In the genomic region with DNA sequence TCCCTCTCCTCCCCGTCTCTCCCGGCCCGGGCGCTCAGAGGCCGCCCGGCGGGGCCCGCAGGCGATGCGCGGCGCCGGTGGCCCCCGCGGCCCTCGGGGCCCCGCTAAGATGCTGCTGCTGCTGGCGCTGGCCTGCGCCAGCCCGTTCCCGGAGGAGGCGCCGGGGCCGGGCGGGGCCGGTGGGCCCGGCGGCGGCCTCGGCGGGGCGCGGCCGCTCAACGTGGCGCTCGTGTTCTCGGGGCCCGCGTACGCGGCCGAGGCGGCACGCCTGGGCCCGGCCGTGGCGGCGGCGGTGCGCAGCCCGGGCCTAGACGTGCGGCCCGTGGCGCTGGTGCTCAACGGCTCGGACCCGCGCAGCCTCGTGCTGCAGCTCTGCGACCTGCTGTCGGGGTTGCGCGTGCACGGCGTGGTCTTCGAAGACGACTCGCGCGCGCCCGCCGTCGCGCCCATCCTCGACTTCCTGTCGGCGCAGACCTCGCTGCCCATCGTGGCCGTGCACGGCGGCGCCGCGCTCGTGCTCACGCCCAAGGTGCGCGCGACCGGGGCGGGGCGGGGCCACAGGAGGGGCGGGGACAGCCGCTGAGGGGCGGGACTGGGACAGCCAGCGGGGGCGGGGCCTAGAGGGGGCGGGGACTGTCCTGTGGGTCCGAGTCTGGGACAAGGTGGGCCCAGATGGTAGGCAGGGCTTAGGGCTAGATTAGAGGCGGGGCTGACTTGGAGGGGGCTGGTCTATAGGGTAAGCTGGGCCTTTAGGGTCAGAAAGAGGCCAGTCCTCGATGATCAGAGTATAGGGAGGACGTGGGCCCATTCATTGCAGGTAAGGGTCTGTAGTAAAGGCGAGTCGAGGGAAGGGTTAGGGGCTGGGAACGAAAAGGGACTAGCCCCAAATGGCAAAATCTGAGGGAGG, we compare ENCODE assay signal across 8 cellular contexts. TPM values are rescaled to one million over a fixed set of nuclear protein-coding genes. Genes with fewer than 3 reads are reported as not detected.
DNase-seq lines count a peak whose midpoint lies in the region; ATAC-seq and TF ChIP-seq lines count a peak whose summit lies in the region.

No MANE protein-coding gene starts in this region.

- H2AFZ ChIP-seq in SU-DHL-6 (ENCODE audit: low read depth, low read length, severe bottlenecking): no peak overlapping the region

- H3K27ac ChIP-seq in KOPT-K1 (ENCODE audit: low read depth, low read length, poor library complexity, severe bottlenecking) (peak overlapping the region; percentile 15), SU-DHL-6 (ENCODE audit: low read depth, low read length) (no peak overlapping the region)

- intact Hi-C loops in left ventricle myocardium superior (cut with micrococcal nuclease): no loop called here

- H3F3A ChIP-seq in SU-DHL-6 (ENCODE audit: insufficient read depth): no peaks in the 10 kb centered on the region; the same call in 1 of the 2 replicates

- POLR2A ChIA-PET in AG04449 (lab: Yijun Ruan, JAX): no interaction called here
- POLR2A ChIA-PET in activated naive CD8-positive, alpha-beta T cell treated with anti-CD3 and anti-CD28 coated beads, Interleukin-2, amount 10 ng/mL, durations not matched to agents 7 days and 5 days (lab: Charles Lee): interaction anchor here (2.2 kb wide), 1 partner anchor 34 kb away, joined by 7 read pairs; a partner anchor contains a TSS

- peaks cover 41% of the 10 kb centered on the region for H3K27me3 Mint-ChIP-seq in activated naive CD8-positive, alpha-beta T cell treated with anti-CD3 and anti-CD28 coated beads, Interleukin-2, amount 10 ng/mL, durations not matched to agents 7 days and 5 days

- peak; percentile 60 for ATAC-seq in GM18909 (IDR thresholded peaks at IDR 0.05; ENCODE audit: poor library complexity, unreplicated experiment)
- ATAC-seq in activated naive CD8-positive, alpha-beta T cell treated with anti-CD3 and anti-CD28 coated beads, Interleukin-2, amount 10 ng/mL, durations not matched to agents 7 days and 5 days (ENCODE audit: low read depth): peak; percentile 57
- peak; percentile 75 for ATAC-seq in left ventricle myocardium superior
- no peak for ATAC-seq in GM21786 (IDR thresholded peaks at IDR 0.05; ENCODE audit: unreplicated experiment)

- H3K27me3 ChIP-seq in SU-DHL-6 (ENCODE audit: low read length) (no peaks in the 10 kb centered on the region), skeletal muscle satellite cell (ENCODE audit: control insufficient read depth, insufficient read depth, low read length) (peaks cover 45% of the 10 kb centered on the region)

- DNase-seq in AG04449 (ENCODE audit: low read depth, low spot score) (no peak), left ventricle myocardium superior (peak; percentile 88)
- peak; percentile 93 for DNase-seq in activated naive CD8-positive, alpha-beta T cell treated with anti-CD3 and anti-CD28 coated beads, Interleukin-2, amount 10 ng/mL, durations not matched to agents 7 days and 5 days

- H3K4me2 ChIP-seq in SU-DHL-6 (ENCODE audit: low read depth, low read length, poor library complexity, severe bottlenecking) (peak overlapping the region; percentile 29), skeletal muscle satellite cell (ENCODE audit: low read length) (peak overlapping the region; percentile 71)

- peak overlapping the region; percentile 93 for H3K4me3 Mint-ChIP-seq in activated naive CD8-positive, alpha-beta T cell treated with anti-CD3 and anti-CD28 coated beads, Interleukin-2, amount 10 ng/mL, durations not matched to agents 7 days and 5 days

- H3K9me3 ChIP-seq in KOPT-K1 (ENCODE audit: insufficient read depth, low read length, poor library complexity, severe bottlenecking): no peaks in the 10 kb centered on the region
- H3K9me3 ChIP-seq in SU-DHL-6 (ENCODE audit: insufficient read depth, low read length): no peaks in the 10 kb centered on the region
- H3K9me3 ChIP-seq in skeletal muscle satellite cell (replicated peaks; ENCODE audit: low read length): no peaks in the 10 kb centered on the region

- H3K4me3 ChIP-seq in AG04449 (ENCODE audit: low read depth, low read length) (peak overlapping the region; percentile 59), SU-DHL-6 (ENCODE audit: insufficient read depth, low read length, poor library complexity, severe bottlenecking) (no peak overlapping the region), skeletal muscle satellite cell (ENCODE audit: low read length) (peak overlapping the region; percentile 63)

- no peaks in the 10 kb centered on the region for H3K79me2 ChIP-seq in SU-DHL-6 (ENCODE audit: insufficient read depth, low read length)

- H3K9ac ChIP-seq in SU-DHL-6 (ENCODE audit: low read length) (peak overlapping the region; percentile 27; the same call in 1 of the 2 replicates), skeletal muscle satellite cell (ENCODE audit: low read depth, low read length) (peak overlapping the region; percentile 66)

- no peaks in the 10 kb centered on the region for H3K9me3 Mint-ChIP-seq in activated naive CD8-positive, alpha-beta T cell treated with anti-CD3 and anti-CD28 coated beads, Interleukin-2, amount 10 ng/mL, durations not matched to agents 7 days and 5 days

- peaks cover 8% of the 10 kb centered on the region for H3K4me1 ChIP-seq in skeletal muscle satellite cell (ENCODE audit: control insufficient read depth, insufficient read depth, low read length)

- H3K36me3 ChIP-seq in KOPT-K1 (ENCODE audit: insufficient read depth, low read length) (no peaks in the 10 kb centered on the region), SU-DHL-6 (ENCODE audit: low read length) (no peaks in the 10 kb centered on the region), skeletal muscle satellite cell (ENCODE audit: insufficient read depth, low read length) (no peaks in the 10 kb centered on the region)

- H3K36me3 Mint-ChIP-seq in activated naive CD8-positive, alpha-beta T cell treated with anti-CD3 and anti-CD28 coated beads, Interleukin-2, amount 10 ng/mL, durations not matched to agents 7 days and 5 days: peaks cover 4% of the 10 kb centered on the region

- H3K27ac Mint-ChIP-seq in activated naive CD8-positive, alpha-beta T cell treated with anti-CD3 and anti-CD28 coated beads, Interleukin-2, amount 10 ng/mL, durations not matched to agents 7 days and 5 days: peak overlapping the region; percentile 91

- TF ChIP-seq CTCF in AG04449 (IDR thresholded peaks at IDR 0.05; ENCODE audit: insufficient read depth, low read length, missing control alignments) (no peak), SU-DHL-6 (IDR thresholded peaks at IDR 0.05; ENCODE audit: insufficient read depth, low read length, poor library complexity, severe bottlenecking) (no peak)

- H3K9me2 ChIP-seq in SU-DHL-6 (replicated peaks; ENCODE audit: insufficient read depth, low read length): no peaks in the 10 kb centered on the region

- no peaks in the 10 kb centered on the region for H4K20me1 ChIP-seq in SU-DHL-6 (ENCODE audit: low read depth, low read length)

- CTCF ChIA-PET in AG04449 (lab: Yijun Ruan, JAX): interaction anchor here (1.4 to 3.3 kb wide), 2 partner anchors 9 to 47 kb away, joined by 3 to 10 read pairs; a partner anchor contains a TSS

- H3K4me1 Mint-ChIP-seq in activated naive CD8-positive, alpha-beta T cell treated with anti-CD3 and anti-CD28 coated beads, Interleukin-2, amount 10 ng/mL, durations not matched to agents 7 days and 5 days: peaks cover 27% of the 10 kb centered on the region

RNA-seq across cellular contexts. Expression of a gene that starts 5.1 kb away (rescaled TPM):
- total RNA-seq in activated naive CD8-positive, alpha-beta T cell treated with anti-CD3 and anti-CD28 coated beads, Interleukin-2, amount 10 ng/mL, durations not matched to agents 7 days and 5 days: under 1 TPM; 0.14 to 0.17 TPM
- total RNA-seq in left ventricle myocardium superior: 0.17 TPM
- 0.76 and 1.1 TPM in 2 replicates for total RNA-seq in skeletal muscle satellite cell (2012; rRNA removed)

RNA-seq across cellular contexts. Expression of a gene that starts 7.2 kb away (rescaled TPM):
- total RNA-seq in activated naive CD8-positive, alpha-beta T cell treated with anti-CD3 and anti-CD28 coated beads, Interleukin-2, amount 10 ng/mL, durations not matched to agents 7 days and 5 days: 10 to 100 TPM; 75.8 to 75.9 TPM
- 79.4 TPM for total RNA-seq in left ventricle myocardium superior
- total RNA-seq in skeletal muscle satellite cell (2012; rRNA removed): 65.7 and 118 TPM in 2 replicates

RNA-seq across cellular contexts. Expression of a gene that starts 34.4 kb away (rescaled TPM):
- under 1 TPM in 1 of 2 experiments, not detected in 1; 0.30 TPM for total RNA-seq in activated naive CD8-positive, alpha-beta T cell treated with anti-CD3 and anti-CD28 coated beads, Interleukin-2, amount 10 ng/mL, durations not matched to agents 7 days and 5 days
- not detected for total RNA-seq in left ventricle myocardium superior
- not detected in 2 replicates for total RNA-seq in skeletal muscle satellite cell (2012; rRNA removed)

RNA-seq across cellular contexts. Expression of a gene that starts 34.8 kb away (rescaled TPM):
- total RNA-seq in activated naive CD8-positive, alpha-beta T cell treated with anti-CD3 and anti-CD28 coated beads, Interleukin-2, amount 10 ng/mL, durations not matched to agents 7 days and 5 days: 10 to 100 TPM; 24.8 to 26.1 TPM
- total RNA-seq in left ventricle myocardium superior: 110 TPM
- total RNA-seq in skeletal muscle satellite cell (2012; rRNA removed): 3.3 and 3.9 TPM in 2 replicates

RNA-seq across cellular contexts. Expression of a gene that starts 47.2 kb away (rescaled TPM):
- total RNA-seq in activated naive CD8-positive, alpha-beta T cell treated with anti-CD3 and anti-CD28 coated beads, Interleukin-2, amount 10 ng/mL, durations not matched to agents 7 days and 5 days: 10 to 100 TPM; 31.3 to 36.0 TPM
- total RNA-seq in left ventricle myocardium superior: 15.7 TPM
- total RNA-seq in skeletal muscle satellite cell (2012; rRNA removed): 50.0 and 55.8 TPM in 2 replicates
